ENCODE assay signal across 8 cellular contexts in genomic region chr17:42277342-42277712, GRCh38. TPM values are rescaled to one million over a fixed set of nuclear protein-coding genes. Genes with fewer than 3 reads are reported as not detected.
A peak's percentile ranks its signal among the peaks of the same experiment; 100 is the strongest.
DNase-seq lines count a peak whose midpoint lies in the region; ATAC-seq and TF ChIP-seq lines count a peak whose summit lies in the region.

No MANE protein-coding gene starts in this region.

- H3F3A ChIP-seq in Loucy (ENCODE audit: low read depth), result no peaks in the 10 kb centered on the region

- H3K9me3 Mint-ChIP-seq in CD8-positive, alpha-beta memory T cell, result no peaks in the 10 kb centered on the region
- H3K9me3 Mint-ChIP-seq in effector memory CD8-positive, alpha-beta T cell, result no peaks in the 10 kb centered on the region

- peaks cover 36% of the 10 kb centered on the region for H3K4me1 ChIP-seq in CD8-positive, alpha-beta memory T cell (ENCODE audit: insufficient read depth, low read length)
- H3K4me1 ChIP-seq in Loucy (ENCODE audit: insufficient read depth, low read length, poor library complexity, severe bottlenecking) (peaks cover 43% of the 10 kb centered on the region), osteoblast (ENCODE audit: insufficient read depth, low read length) (peaks cover 12% of the 10 kb centered on the region)

- H4K20me1 ChIP-seq in Loucy (ENCODE audit: insufficient read depth, low read length, poor library complexity, severe bottlenecking) (peaks cover 32% of the 10 kb centered on the region), osteoblast (ENCODE audit: insufficient read depth, low read length) (peaks cover 19% of the 10 kb centered on the region)

- CTCF ChIA-PET in CD8-positive, alpha-beta memory T cell (lab: Charles Lee), result interaction anchor here (1.1 to 1.2 kb wide), 3 partner anchors 8 to 55 kb away, joined by 3 to 6 read pairs (median 3); partner anchors contain the start of gene STAT5A

- no peak overlapping the region for H2AFZ ChIP-seq in Loucy (ENCODE audit: low read length)
- no peak overlapping the region for H2AFZ ChIP-seq in osteoblast (ENCODE audit: low read length)

- no peaks in the 10 kb centered on the region for H3K36me3 ChIP-seq in CD8-positive, alpha-beta memory T cell (ENCODE audit: insufficient read depth, low read length)
- H3K36me3 ChIP-seq in Loucy (ENCODE audit: insufficient read depth, low read length) (no peaks in the 10 kb centered on the region), osteoblast (ENCODE audit: insufficient read depth, low read length) (no peaks in the 10 kb centered on the region)

- H3K9ac ChIP-seq in Loucy (ENCODE audit: low read depth, low read length, poor library complexity, severe bottlenecking), result peak overlapping the region; percentile 96

- no peaks in the 10 kb centered on the region for H3K9me2 ChIP-seq in Loucy (replicated peaks; ENCODE audit: low read depth, low read length)

- peak overlapping the region in 7 of 8 donors; percentile 35 to 93 (median 77) for H3K27ac Mint-ChIP-seq in CD8-positive, alpha-beta memory T cell
- H3K27ac Mint-ChIP-seq in effector memory CD8-positive, alpha-beta T cell, result peak overlapping the region; percentile 93 to 96

- H3K27me3 Mint-ChIP-seq in CD8-positive, alpha-beta memory T cell, result no peaks in the 10 kb centered on the region
- H3K27me3 Mint-ChIP-seq in effector memory CD8-positive, alpha-beta T cell, result no peaks in the 10 kb centered on the region

- peak overlapping the region; percentile 77 to 91 (median 85) for H3K4me3 Mint-ChIP-seq in CD8-positive, alpha-beta memory T cell
- peak overlapping the region; percentile 84 to 89 for H3K4me3 Mint-ChIP-seq in effector memory CD8-positive, alpha-beta T cell

- no peaks in the 10 kb centered on the region for H3K9me3 ChIP-seq in CD8-positive, alpha-beta memory T cell (ENCODE audit: low read length)
- no peaks in the 10 kb centered on the region for H3K9me3 ChIP-seq in Loucy (ENCODE audit: insufficient read depth, low read depth, low read length)
- no peaks in the 10 kb centered on the region for H3K9me3 ChIP-seq in osteoblast (ENCODE audit: low read depth, low read length)

- TF ChIP-seq CTCF in Loucy (conservative IDR thresholded peaks at IDR 0.05; ENCODE audit: low read length) (no peak), osteoblast (IDR thresholded peaks at IDR 0.05; ENCODE audit: extremely low read depth, low read depth, low read length) (no peak)

- peak overlapping the region; percentile 65 for H3K4me3 ChIP-seq in CD8-positive, alpha-beta memory T cell (ENCODE audit: low read length)
- H3K4me3 ChIP-seq in Loucy (ENCODE audit: low read length, poor library complexity, severe bottlenecking) (peak overlapping the region; percentile 97), osteoblast (ENCODE audit: insufficient read depth, low read length) (peak overlapping the region; percentile 72)

- no peak for ATAC-seq in effector memory CD8-positive, alpha-beta T cell (replicated peaks)
- no peak for ATAC-seq in GM21381 (IDR thresholded peaks at IDR 0.05; ENCODE audit: unreplicated experiment)

- H3K27ac ChIP-seq in CD8-positive, alpha-beta memory T cell (ENCODE audit: low read depth, low read length), result peak overlapping the region; percentile 64
- H3K27ac ChIP-seq in osteoblast (ENCODE audit: low read depth, low read length), result no peak overlapping the region

- H3K79me2 ChIP-seq in Loucy (ENCODE audit: insufficient read depth, low read length), result peaks cover 46% of the 10 kb centered on the region
- peaks cover 32% of the 10 kb centered on the region for H3K79me2 ChIP-seq in osteoblast (ENCODE audit: insufficient read depth, low read length)

- no peaks in the 10 kb centered on the region for H3K27me3 ChIP-seq in CD8-positive, alpha-beta memory T cell (ENCODE audit: insufficient read depth, low read length, poor library complexity, severe bottlenecking)
- no peaks in the 10 kb centered on the region for H3K27me3 ChIP-seq in Loucy (ENCODE audit: insufficient read depth, low read length, poor library complexity, severe bottlenecking)
- no peaks in the 10 kb centered on the region for H3K27me3 ChIP-seq in osteoblast (ENCODE audit: insufficient read depth, low read length)

- no peak for DNase-seq in CD8-positive, alpha-beta memory T cell
- DNase-seq in effector memory CD8-positive, alpha-beta T cell, result no peak
- DNase-seq in osteoblast (ENCODE audit: insufficient read length, low spot score, missing footprints) (peak; percentile 75), amniotic stem cell (lab: John Stamatoyannopoulos, UW) (no peak), dermis blood vessel endothelial cell (no peak), NCI-H187 (lab: John Stamatoyannopoulos, UW) (no peak)

- POLR2A ChIA-PET in CD8-positive, alpha-beta memory T cell (lab: Charles Lee), result interaction anchor here (1.0 to 2.8 kb wide), 5 partner anchors 8 to 111 kb away, joined by 3 to 25 read pairs (median 6); partner anchors contain the start of genes STAT3 and STAT5A

- peaks cover 34 to 43% (median 42%) of the 10 kb centered on the region in 3 donors for H3K4me1 Mint-ChIP-seq in CD8-positive, alpha-beta memory T cell
- H3K4me1 Mint-ChIP-seq in effector memory CD8-positive, alpha-beta T cell (ENCODE audit: low read depth in 2 of 2), result peaks cover 30 to 35% of the 10 kb centered on the region in 2 donors

- H3K4me2 ChIP-seq in Loucy (ENCODE audit: low read depth, low read length, poor library complexity, severe bottlenecking) (peak overlapping the region; percentile 95), osteoblast (ENCODE audit: insufficient read depth, low read length) (peak overlapping the region; percentile 83)

- H3K36me3 Mint-ChIP-seq in CD8-positive, alpha-beta memory T cell, result peaks cover 0 to 16% (median 0%) of the 10 kb centered on the region in 3 donors
- peaks cover 54% of the 10 kb centered on the region for H3K36me3 Mint-ChIP-seq in effector memory CD8-positive, alpha-beta T cell (ENCODE audit: insufficient read depth)

RNA-seq across cellular contexts. Expression of gene STAT5B, which starts 1.1 kb away (rescaled TPM):
- total RNA-seq in CD8-positive, alpha-beta memory T cell, result 100 to 1,000 TPM; 124 to 132 TPM
- polyA plus RNA-seq in CD8-positive, alpha-beta memory T cell, result 108 TPM
- 22.8 and 23.6 TPM in 2 replicates for total RNA-seq in osteoblast
- total RNA-seq in dermis blood vessel endothelial cell, result 46.3 and 46.8 TPM in 2 replicates

RNA-seq across cellular contexts. Expression of gene STAT5A, which starts 11.0 kb away (rescaled TPM):
- total RNA-seq in CD8-positive, alpha-beta memory T cell, result 100 to 1,000 TPM; 259 to 263 TPM
- polyA plus RNA-seq in CD8-positive, alpha-beta memory T cell, result 90.3 TPM
- total RNA-seq in osteoblast (35.5 and 38.6 TPM in 2 replicates), dermis blood vessel endothelial cell (51.4 and 60.2 TPM in 2 replicates)
